ENCODE assay signal across 17 cellular contexts in genomic region chr4:7411896-7412585, GRCh38. TPM values are rescaled to one million over a fixed set of nuclear protein-coding genes. Genes with fewer than 3 reads are reported as not detected.
DNase-seq lines count a peak whose midpoint lies in the region; ATAC-seq and TF ChIP-seq lines count a peak whose summit lies in the region.
"Had no signal": no experiment of that assay in that cellular context is flagged by ENCODE, and none has a peak within 500 bp of the region (broad histone marks: within the 10 kb centered on the region; RNA-seq: fewer than 3 reads in every experiment).

No MANE protein-coding gene starts in this region.

- intact Hi-C loops in natural killer cell (cut with micrococcal nuclease) = no loop called here
- intact Hi-C loops in left lung (cut with DNase I) = no loop called here
- intact Hi-C loops in aorta (cut with DNase I) = no loop called here
- intact Hi-C loops in CD14-positive monocyte (cut with micrococcal nuclease) = no loop called here

- H3K4me3 ChIP-seq in coronary artery = no peak overlapping the region
- no peak overlapping the region for H3K4me3 ChIP-seq in left lung
- no peak overlapping the region for H3K4me3 ChIP-seq in aorta (ENCODE audit: low read length in 2 of 2)
- H3K4me3 ChIP-seq: esophagus squamous epithelium, smooth muscle cell, tibial nerve had no signal

- peaks cover 49 to 53% of the 10 kb centered on the region in 2 donors for H3K27me3 Mint-ChIP-seq in natural killer cell treated with Interleukin-12 subunit alpha and Interleukin-12 subunit beta and Interleukin-15 and Interleukin-18, amount 100 ng/mL, for 72 hours
- H3K27me3 Mint-ChIP-seq in natural killer cell (ENCODE audit: low read depth in 2 of 2) = peaks cover 46 to 56% of the 10 kb centered on the region in 2 donors
- peaks cover 14 to 24% (median 21%) of the 10 kb centered on the region in 3 donors for H3K27me3 Mint-ChIP-seq in CD14-positive monocyte (ENCODE audit: low read depth in 3 of 3)

- H3K4me3 Mint-ChIP-seq in natural killer cell treated with Interleukin-12 subunit alpha and Interleukin-12 subunit beta and Interleukin-15 and Interleukin-18, amount 100 ng/mL, for 72 hours = no peak overlapping the region
- H3K4me3 Mint-ChIP-seq in natural killer cell (no peak overlapping the region), CD14-positive monocyte (no peak overlapping the region)
- H3K4me3 Mint-ChIP-seq: activated naive CD4-positive, alpha-beta T cell treated with anti-CD3 and anti-CD28 coated beads, Interleukin-2, amount 50 U/mL, for 24 hours had no signal

- H3K9me3 Mint-ChIP-seq in natural killer cell treated with Interleukin-12 subunit alpha and Interleukin-12 subunit beta and Interleukin-15 and Interleukin-18, amount 100 ng/mL, for 72 hours = peaks cover 15% of the 10 kb centered on the region
- H3K9me3 Mint-ChIP-seq in natural killer cell (peaks cover 8 to 13% of the 10 kb centered on the region in 2 donors), CD14-positive monocyte (peaks cover 6 to 25% (median 14%) of the 10 kb centered on the region in 7 donors)

- no peaks in the 10 kb centered on the region for H3K4me1 Mint-ChIP-seq in natural killer cell treated with Interleukin-12 subunit alpha and Interleukin-12 subunit beta and Interleukin-15 and Interleukin-18, amount 100 ng/mL, for 72 hours (ENCODE audit: low read depth in 2 of 2)
- no peaks in the 10 kb centered on the region for H3K4me1 Mint-ChIP-seq in natural killer cell
- no peaks in the 10 kb centered on the region for H3K4me1 Mint-ChIP-seq in CD14-positive monocyte
- H3K4me1 Mint-ChIP-seq: activated naive CD4-positive, alpha-beta T cell treated with anti-CD3 and anti-CD28 coated beads, Interleukin-2, amount 50 U/mL, for 24 hours had no signal

- H3K27me3 ChIP-seq in left lung (peaks cover 0 to 23% of the 10 kb centered on the region in 2 donors), aorta (ENCODE audit: control insufficient read depth in 1 of 2, insufficient read depth in 2 of 2, low read length in 1 of 2) (no peaks in the 10 kb centered on the region)
- H3K27me3 ChIP-seq: tibial nerve had no signal

- no peak overlapping the region for H3K27ac Mint-ChIP-seq in natural killer cell treated with Interleukin-12 subunit alpha and Interleukin-12 subunit beta and Interleukin-15 and Interleukin-18, amount 100 ng/mL, for 72 hours
- no peak overlapping the region for H3K27ac Mint-ChIP-seq in natural killer cell
- no peak overlapping the region for H3K27ac Mint-ChIP-seq in CD14-positive monocyte
- H3K27ac Mint-ChIP-seq: activated naive CD4-positive, alpha-beta T cell treated with anti-CD3 and anti-CD28 coated beads, Interleukin-2, amount 50 U/mL, for 24 hours had no signal

- H3K9me3 ChIP-seq in left lung (peaks cover 0 to 16% of the 10 kb centered on the region in 2 donors), aorta (ENCODE audit: control insufficient read depth, low read length) (peaks cover 1% of the 10 kb centered on the region)

- 18 to 25% methylated on average over 13 of the region's 13 CpGs for WGBS in aorta, 2 donors

- no peak for TF ChIP-seq CTCF in natural killer cell (IDR thresholded peaks at IDR 0.05)
- TF ChIP-seq CTCF in coronary artery (IDR thresholded peaks at IDR 0.05) = no peak
- TF ChIP-seq CTCF in left lung (IDR thresholded peaks at IDR 0.05) = no peak
- no peak for TF ChIP-seq CTCF in CD14-positive monocyte (IDR thresholded peaks at IDR 0.05)

- no peak for ATAC-seq in natural killer cell treated with Interleukin-12 subunit alpha and Interleukin-12 subunit beta and Interleukin-15 and Interleukin-18, amount 100 ng/mL, for 72 hours
- no peak for ATAC-seq in natural killer cell
- ATAC-seq in left lung = no peak
- peak; percentile 26 for ATAC-seq in aorta (ENCODE audit: low FRiP score)

- H3K27ac ChIP-seq in coronary artery = no peak overlapping the region
- no peak overlapping the region for H3K27ac ChIP-seq in left lung
- no peak overlapping the region for H3K27ac ChIP-seq in aorta (ENCODE audit: low read depth in 1 of 2, low read length in 2 of 2)
- H3K27ac ChIP-seq: tibial nerve, VCaP had no signal

- H3K4me1 ChIP-seq in left lung (no peaks in the 10 kb centered on the region), aorta (ENCODE audit: control insufficient read depth in 1 of 2, insufficient read depth in 2 of 2, low read length in 2 of 2) (peaks cover 0 to 4% of the 10 kb centered on the region in 2 donors)
- H3K4me1 ChIP-seq: esophagus squamous epithelium, tibial nerve had no signal

- DNase-seq in natural killer cell treated with Interleukin-12 subunit alpha and Interleukin-12 subunit beta and Interleukin-15 and Interleukin-18, amount 100 ng/mL, for 72 hours (ENCODE audit: low spot score) = peak; percentile 48
- DNase-seq in natural killer cell = no peak
- DNase-seq in coronary artery (ENCODE audit: low spot score) = peak; percentile 49
- DNase-seq in left lung = peak; percentile 26 to 61
- DNase-seq in aorta = peak; percentile 19 to 69
- no peak for DNase-seq in CD14-positive monocyte (ENCODE audit: low spot score)
- no peak for DNase-seq in NAMALWA (ENCODE audit: low spot score)
- no peak for DNase-seq in pons (ENCODE audit: low spot score)
- DNase-seq: esophagus squamous epithelium, GOT3, NCI-H187 treated with DMSO at 0.1 percent for 48 hours, NCI-H748 treated with DMSO at 0.1 percent for 48 hours had no signal

- H3K36me3 ChIP-seq in left lung = no peaks in the 10 kb centered on the region
- no peaks in the 10 kb centered on the region for H3K36me3 ChIP-seq in aorta (ENCODE audit: control insufficient read depth in 1 of 2, insufficient read depth in 2 of 2, low read length in 1 of 2)
- H3K36me3 ChIP-seq: esophagus squamous epithelium, tibial nerve had no signal

- peaks cover 22% of the 10 kb centered on the region for H3K36me3 Mint-ChIP-seq in natural killer cell treated with Interleukin-12 subunit alpha and Interleukin-12 subunit beta and Interleukin-15 and Interleukin-18, amount 100 ng/mL, for 72 hours
- H3K36me3 Mint-ChIP-seq in natural killer cell (peaks cover 21% of the 10 kb centered on the region), CD14-positive monocyte (no peaks in the 10 kb centered on the region)

RNA-seq across cellular contexts. Expression of gene PSAPL1, which starts 22.7 kb away (rescaled TPM):
- total RNA-seq in natural killer cell treated with Interleukin-12 subunit alpha and Interleukin-12 subunit beta and Interleukin-15 and Interleukin-18, amount 100 ng/mL, for 72 hours = not detected
- total RNA-seq in natural killer cell = not detected
- under 1 TPM; 0.06 to 0.08 TPM for total RNA-seq in left lung
- not detected for total RNA-seq in aorta
- polyA plus RNA-seq in aorta = not detected
- polyA plus RNA-seq in CD14-positive monocyte = not detected
- total RNA-seq: mucosa of gallbladder, smooth muscle cell had no signal
- polyA plus RNA-seq: smooth muscle cell had no signal

Comparison
In these comparisons a context has a peak if more than half of its experiments do, and no peak if none do; other contexts are left out.
1. DNase-seq: peak in natural killer cell treated with Interleukin-12 subunit alpha and Interleukin-12 subunit beta and Interleukin-15 and Interleukin-18, amount 100 ng/mL, for 72 hours (single experiment), coronary artery (single experiment), left lung (2 of 2) and aorta (2 of 2); none in natural killer cell (single experiment), CD14-positive monocyte (single experiment), NAMALWA (single experiment) and pons (single experiment).